ENCODE assay signal across 9 cellular contexts in the genomic region with DNA sequence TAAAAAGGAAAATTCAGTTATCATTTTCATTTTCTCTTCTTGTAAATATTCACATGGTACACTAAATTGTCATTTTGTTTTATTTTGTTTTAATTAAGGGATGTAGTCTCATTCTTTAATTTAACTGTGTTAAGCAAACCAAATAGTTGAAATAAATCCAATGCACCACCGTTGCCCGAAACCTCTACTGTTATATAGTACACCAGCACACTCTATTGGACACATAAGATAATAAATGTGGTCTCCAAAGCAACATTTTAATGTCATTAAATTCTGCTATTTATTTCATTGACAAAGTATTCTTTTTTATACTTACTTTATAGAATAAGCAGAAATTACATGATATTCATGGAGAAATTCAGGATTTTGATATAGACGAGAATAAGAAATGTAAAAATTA.
DNase-seq lines count a peak whose midpoint lies in the region; ATAC-seq, FAIRE-seq and TF ChIP-seq lines count a peak whose summit lies in the region.
"Had no signal": no experiment of that assay in that cellular context is flagged by ENCODE, and none has a peak within 500 bp of the region (broad histone marks: within the 10 kb centered on the region; RNA-seq: fewer than 3 reads in every experiment).

No MANE protein-coding gene starts in this region.

- FAIRE-seq in GM12891 (lab: Jason Lieb, UNC): no peak

- peaks cover 5% of the 10 kb centered on the region for H3K27me3 Mint-ChIP-seq in mesothelial cell of epicardium (ENCODE audit: low read depth)

- peak; percentile 3 for DNase-seq in DMS114 treated with DMSO at 0.1 percent for 48 hours (lab: John Stamatoyannopoulos, UW; ENCODE audit: unreplicated experiment)
- DNase-seq in astrocyte of the cerebellum (ENCODE audit: low read depth): peak; percentile 3
- DNase-seq in mesothelial cell of epicardium (ENCODE audit: low spot score in 2 of 2, unreplicated experiment in 2 of 2): no peak
- no peak for DNase-seq in GM12891 (ENCODE audit: insufficient read length, low spot score)
- DNase-seq in stimulated activated CD4-positive, alpha-beta T cell treated with anti-CD3 and anti-CD28 coated beads, Interleukin-4, amount 100 ng/mL, for 1 hour: no peak
- DNase-seq: activated CD4-positive, alpha-beta T cell treated with anti-CD3 and anti-CD28 coated beads, Interleukin-2, amount 50 U/mL, for 4 hours had no signal

- no peak overlapping the region for H3K27ac Mint-ChIP-seq in mesothelial cell of epicardium

- TF ChIP-seq POLR2A in GM12891 (IDR thresholded peaks at IDR 0.05; ENCODE audit: low read depth, low read length): no peak

- H3K4me3 ChIP-seq in astrocyte of the cerebellum (ENCODE audit: low read depth, low read length): no peak overlapping the region

- no peaks in the 10 kb centered on the region for H3K9me3 Mint-ChIP-seq in mesothelial cell of epicardium

- no peaks in the 10 kb centered on the region for H3K36me3 Mint-ChIP-seq in mesothelial cell of epicardium

- in situ Hi-C loops in astrocyte of the cerebellum (cut with HindIII; ENCODE audit: low sequenced_read_pairs): no loop called here

- peak; percentile 14 for TF ChIP-seq CTCF in astrocyte of the cerebellum (IDR thresholded peaks at IDR 0.05; ENCODE audit: low read depth, low read length, missing control alignments)
- TF ChIP-seq CTCF in mesothelial cell of epicardium (IDR thresholded peaks at IDR 0.05; ENCODE audit: unreplicated experiment): peak; percentile 41

- no peak overlapping the region for H3K4me3 Mint-ChIP-seq in mesothelial cell of epicardium

- H3K4me1 Mint-ChIP-seq in mesothelial cell of epicardium: peaks cover 11% of the 10 kb centered on the region

- ATAC-seq in HG02623 (IDR thresholded peaks at IDR 0.05; ENCODE audit: unreplicated experiment) (peak; percentile 45), HG02852 (IDR thresholded peaks at IDR 0.05; ENCODE audit: unreplicated experiment) (no peak), GM19467 (IDR thresholded peaks at IDR 0.05; ENCODE audit: unreplicated experiment) (no peak)

TF ChIP-seq in GM12891, 5 proteins besides CTCF, POLR2A, EP300 and RAD21:
- TF ChIP-seq SPI1 (IDR thresholded peaks at IDR 0.05; ENCODE audit: low read depth, low read length) (no peak), POLR2AphosphoS5 (IDR thresholded peaks at IDR 0.05; ENCODE audit: low read depth, low read length) (no peak), POU2F2 (IDR thresholded peaks at IDR 0.05; ENCODE audit: low read depth, low read length) (no peak)

Comparison
In these comparisons a context has a peak if more than half of its experiments do, and no peak if none do; other contexts are left out.
1. DNase-seq: peak in DMS114 treated with DMSO at 0.1 percent for 48 hours (single experiment) and astrocyte of the cerebellum (single experiment); none in mesothelial cell of epicardium (0 of 2), GM12891 (single experiment) and stimulated activated CD4-positive, alpha-beta T cell treated with anti-CD3 and anti-CD28 coated beads, Interleukin-4, amount 100 ng/mL, for 1 hour (single experiment).